ENCODE assay signal across 1 cellular context in the genomic region with DNA sequence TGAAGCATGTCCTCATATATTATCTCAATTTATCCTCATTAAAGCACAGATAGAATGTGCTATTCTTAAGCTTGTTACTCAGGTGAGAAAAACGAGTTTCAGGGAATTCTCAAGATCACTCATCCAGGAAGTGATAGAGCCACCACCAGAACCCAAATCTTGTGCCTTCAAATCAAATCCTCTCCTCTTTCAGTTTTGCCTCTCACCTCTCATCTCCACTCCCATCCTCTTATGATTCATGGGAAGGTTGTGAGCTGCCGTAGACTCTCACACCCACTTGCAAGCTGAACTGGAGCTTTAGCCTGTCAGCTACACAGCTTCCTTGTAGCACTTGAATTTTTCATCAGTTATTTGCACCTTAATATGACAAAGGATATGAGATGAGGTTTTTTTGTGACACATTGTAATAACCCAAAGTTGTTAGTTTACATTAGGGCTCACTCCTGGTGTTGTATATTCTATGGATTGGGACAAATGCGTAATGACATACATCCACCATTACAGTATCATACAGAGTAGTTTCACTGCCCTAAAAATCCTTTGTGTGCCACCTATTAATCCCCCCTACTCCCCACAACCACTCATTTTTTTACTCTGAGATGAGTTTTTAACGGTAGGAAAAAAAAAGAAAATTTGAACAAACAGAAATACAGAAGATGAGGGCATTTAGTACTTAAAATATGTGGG.
TF ChIP-seq lines count a peak whose summit lies in the region.

No MANE protein-coding gene starts in this region.

TF ChIP-seq in GM23338, 12 proteins besides CTCF, POLR2A, EP300 and RAD21:
- no peak for TF ChIP-seq ZNF462 (CRISPR knock-in tag; IDR thresholded peaks at IDR 0.05)
- TF ChIP-seq POLR2AphosphoS5 (IDR thresholded peaks at IDR 0.05; ENCODE audit: low read depth): no peak
- no peak for TF ChIP-seq REST (IDR thresholded peaks at IDR 0.05; ENCODE audit: unreplicated experiment)
- TF ChIP-seq, protein P1, sequence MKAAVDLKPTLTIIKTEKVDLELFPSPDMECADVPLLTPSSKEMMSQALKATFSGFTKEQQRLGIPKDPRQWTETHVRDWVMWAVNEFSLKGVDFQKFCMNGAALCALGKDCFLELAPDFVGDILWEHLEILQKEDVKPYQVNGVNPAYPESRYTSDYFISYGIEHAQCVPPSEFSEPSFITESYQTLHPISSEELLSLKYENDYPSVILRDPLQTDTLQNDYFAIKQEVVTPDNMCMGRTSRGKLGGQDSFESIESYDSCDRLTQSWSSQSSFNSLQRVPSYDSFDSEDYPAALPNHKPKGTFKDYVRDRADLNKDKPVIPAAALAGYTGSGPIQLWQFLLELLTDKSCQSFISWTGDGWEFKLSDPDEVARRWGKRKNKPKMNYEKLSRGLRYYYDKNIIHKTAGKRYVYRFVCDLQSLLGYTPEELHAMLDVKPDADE (IDR thresholded peaks at IDR 0.05): no peak
- TF ChIP-seq NANOG (IDR thresholded peaks at IDR 0.05; ENCODE audit: borderline replicate concordance): no peak
- TF ChIP-seq JUNB (IDR thresholded peaks at IDR 0.05; ENCODE audit: unreplicated experiment): no peak
- TF ChIP-seq ZNF114 (CRISPR knock-in tag; IDR thresholded peaks at IDR 0.05): no peak
